ENCODE assay signal across 24 cellular contexts in genomic region chr12:68411371-68411770, GRCh38.
DNase-seq lines count a peak whose midpoint lies in the region; FAIRE-seq and TF ChIP-seq lines count a peak whose summit lies in the region.
"Had no signal": no experiment of that assay in that cellular context is flagged by ENCODE, and none has a peak within 500 bp of the region (broad histone marks: within the 10 kb centered on the region; RNA-seq: fewer than 3 reads in every experiment).

No MANE protein-coding gene starts in this region.

- TF ChIP-seq EP300 in H1 (IDR thresholded peaks at IDR 0.05; ENCODE audit: borderline replicate concordance in 1 of 2, low read depth in 2 of 2, low read length in 2 of 2) (no peak), stomach (IDR thresholded peaks at IDR 0.05) (no peak)

- no peak overlapping the region for H4K91ac ChIP-seq in H1 (replicated peaks; ENCODE audit: insufficient read length, low read length)
- H4K91ac ChIP-seq in neuronal stem cell (ENCODE audit: low read depth, low read length, poor library complexity) = no peak overlapping the region

- no peak overlapping the region for H3K18ac ChIP-seq in H1 (ENCODE audit: extremely low read depth, low read length)
- H3K18ac ChIP-seq in neuronal stem cell (ENCODE audit: low read length) = peak overlapping the region; percentile 38

- H2BK15ac ChIP-seq in H1 (ENCODE audit: low read length) = no peak overlapping the region
- H2BK15ac ChIP-seq in neuronal stem cell (ENCODE audit: low read length) = peak overlapping the region; percentile 37

- no peaks in the 10 kb centered on the region for H3K9me3 Mint-ChIP-seq in chondrocyte (ENCODE audit: low read depth)
- H3K9me3 Mint-ChIP-seq: CD4-positive, CD25-positive, alpha-beta regulatory T cell had no signal

- POLR2A ChIA-PET in H1 (lab: Charles Lee; ENCODE audit: partially characterized antibody) = no interaction called here

- no peak overlapping the region for H3K27ac ChIP-seq in BLaER1
- H3K27ac ChIP-seq in H1 (ENCODE audit: low read depth, low read length) = no peak overlapping the region
- H3K27ac ChIP-seq in neuronal stem cell (replicated peaks; ENCODE audit: low read length) = no peak overlapping the region
- H3K27ac ChIP-seq in stomach = no peak overlapping the region
- H3K27ac ChIP-seq: 22Rv1 had no signal

- no peak overlapping the region for H3K27ac Mint-ChIP-seq in chondrocyte (ENCODE audit: unreplicated experiment)
- H3K27ac Mint-ChIP-seq: B cell; CD4-positive, CD25-positive, alpha-beta regulatory T cell had no signal

- H3K4me1 ChIP-seq in BLaER1 = peaks cover 7% of the 10 kb centered on the region
- peaks cover 0 to 4% (median 0%) of the 10 kb centered on the region in 4 experiments; a peak in 1 of 7 replicates for H3K4me1 ChIP-seq in H1 (replicated peaks in 1 of 4; ENCODE audit: control insufficient read depth in 3 of 4, insufficient read depth in 4 of 4, low read length in 3 of 4)
- H3K4me1 ChIP-seq in neuronal stem cell (ENCODE audit: control insufficient read depth in 2 of 2, insufficient read depth in 1 of 2, low read depth in 1 of 2, low read length in 2 of 2) = peaks cover 0 to 1% of the 10 kb centered on the region in 2 donors
- peaks cover under 1 to 10% (median 6%) of the 10 kb centered on the region in 4 donors for H3K4me1 ChIP-seq in stomach

- DNase-seq in NCI-H69 (lab: John Stamatoyannopoulos, UW) (peak; percentile 1), H1 (ENCODE audit: low read depth in 1 of 2, low spot score in 2 of 2) (no peak), neuronal stem cell (ENCODE audit: low spot score) (no peak), stomach (no peak), chondrocyte (ENCODE audit: low spot score) (no peak)
- no peak for DNase-seq in stimulated activated CD4-positive, alpha-beta T cell treated with anti-CD3 and anti-CD28 coated beads, Interleukin-15, amount 100 ng/mL, for 24 hours
- no peak for DNase-seq in activated T-cell treated with anti-CD3 and anti-CD28 coated beads, Interleukin-2, amount 50 U/mL, for 1 hour
- DNase-seq: CD4-positive, CD25-positive, alpha-beta regulatory T cell; DMS153; DND-41; MM.1S; NCI-H1417; NCI-H1694; NCI-H2029 treated with DMSO at 0.1 percent for 48 hours; NCI-H446 treated with DMSO at 0.1 percent for 48 hours; NCI-H526; SIG-M5; SK-N-SH had no signal

- H3K36me3 ChIP-seq in BLaER1 (no peaks in the 10 kb centered on the region), H1 (ENCODE audit: control insufficient read depth in 2 of 4, insufficient read depth in 4 of 4, low read length in 3 of 4) (no peaks in the 10 kb centered on the region), neuronal stem cell (replicated peaks in 1 of 2; ENCODE audit: control insufficient read depth in 2 of 2, insufficient read depth in 2 of 2, low read length in 2 of 2) (no peaks in the 10 kb centered on the region), stomach (no peaks in the 10 kb centered on the region)

- H4K8ac ChIP-seq in H1 (ENCODE audit: extremely low read depth, insufficient read depth, low read length) (no peak overlapping the region), neuronal stem cell (ENCODE audit: low read depth, low read length) (no peak overlapping the region)

- H3K36me3 Mint-ChIP-seq in chondrocyte (ENCODE audit: low read depth) = no peaks in the 10 kb centered on the region
- H3K36me3 Mint-ChIP-seq: CD4-positive, CD25-positive, alpha-beta regulatory T cell had no signal

- peaks cover 11% of the 10 kb centered on the region for H3K4me1 Mint-ChIP-seq in chondrocyte (ENCODE audit: low read depth)

- no peaks in the 10 kb centered on the region for H3K9me3 ChIP-seq in BLaER1
- H3K9me3 ChIP-seq in H1 (ENCODE audit: insufficient read depth in 2 of 2, low read depth in 1 of 2, low read length in 1 of 2) = no peaks in the 10 kb centered on the region
- peaks cover 0 to 2% of the 10 kb centered on the region in 2 donors for H3K9me3 ChIP-seq in neuronal stem cell (replicated peaks in 1 of 2; ENCODE audit: control insufficient read depth in 2 of 2, insufficient read depth in 1 of 2, low read depth in 1 of 2, low read length in 2 of 2)
- H3K9me3 ChIP-seq in stomach = no peaks in the 10 kb centered on the region
- H3K9me3 ChIP-seq: SK-N-SH had no signal

- no peaks in the 10 kb centered on the region for H3K23me2 ChIP-seq in H1 (ENCODE audit: low read depth, low read length)

- FAIRE-seq in H1 (lab: Jason Lieb, UNC) = no peak
- FAIRE-seq: GM19239, H54, HepG2 had no signal

- 90% methylated on average over 7 of the region's 9 CpGs; no CpG with 5 or more reads in 1 of the 2 experiments for WGBS in H1 (ENCODE audit: extremely low coverage in 1 of 2, insufficient coverage in 1 of 2, insufficient read length in 1 of 2, insufficient replicate concordance in 2 of 2, low coverage in 1 of 2, low lambda C conversion rate in 2 of 2, missing lambda C conversion rate in 1 of 2), 2 experiments
- no CpG with 5 or more reads among the region's 9 CpGs for WGBS in neuronal stem cell (ENCODE audit: extremely low coverage in 2 of 2, insufficient read length in 2 of 2, insufficient replicate concordance in 1 of 2), 2 donors
- WGBS in stomach, 5 donors = 87 to 95% (median 93%) methylated on average over 9 of the region's 9 CpGs

- H4K20me1 ChIP-seq in BLaER1 (no peaks in the 10 kb centered on the region), H1 (replicated peaks in 1 of 2; ENCODE audit: control insufficient read depth in 1 of 2, insufficient read depth in 2 of 2, low read length in 2 of 2) (no peaks in the 10 kb centered on the region)

- no peak overlapping the region for H3K56ac ChIP-seq in H1 (replicated peaks; ENCODE audit: insufficient read length, low read depth, low read length)

- no peak overlapping the region for H3K4me3 ChIP-seq in BLaER1
- no peak overlapping the region for H3K4me3 ChIP-seq in H1 (ENCODE audit: extremely low read depth in 1 of 4, insufficient read depth in 2 of 4, low read depth in 3 of 4, low read length in 4 of 4)
- H3K4me3 ChIP-seq in neuronal stem cell (ENCODE audit: low read length in 2 of 2) = no peak overlapping the region
- no peak overlapping the region for H3K4me3 ChIP-seq in stomach

- no peak overlapping the region for H3K14ac ChIP-seq in H1 (ENCODE audit: insufficient read length)
- H3K14ac ChIP-seq in neuronal stem cell (ENCODE audit: low read length) = no peak overlapping the region

- H3K4me2 ChIP-seq in BLaER1 (peak overlapping the region; percentile 0; the same call in 1 of the 2 replicates), H1 (ENCODE audit: insufficient read depth in 1 of 2, low read depth in 2 of 2, low read length in 2 of 2) (no peak overlapping the region), neuronal stem cell (ENCODE audit: insufficient read depth, low read length, poor library complexity, severe bottlenecking) (no peak overlapping the region)
- H3K4me2 ChIP-seq: SK-N-SH had no signal

- H2BK120ac ChIP-seq in H1 (replicated peaks; ENCODE audit: low read depth, low read length) (no peak overlapping the region), neuronal stem cell (ENCODE audit: low read depth, low read length) (peak overlapping the region; percentile 61)

- no peak for TF ChIP-seq POLR2A in H1 (IDR thresholded peaks at IDR 0.05; ENCODE audit: control extremely low read depth in 1 of 2, low read depth in 2 of 2, low read length in 2 of 2)
- TF ChIP-seq POLR2A in stomach (IDR thresholded peaks at IDR 0.05) = no peak

- no peaks in the 10 kb centered on the region for H3K27me3 Mint-ChIP-seq in chondrocyte (ENCODE audit: low read depth)

- no peak for TF ChIP-seq RAD21 in H1 (IDR thresholded peaks at IDR 0.05 in 1 of 2, conservative IDR thresholded peaks at IDR 0.05 in 1 of 2; ENCODE audit: low read depth in 2 of 2, low read length in 2 of 2)

- no peaks in the 10 kb centered on the region for H3K79me2 ChIP-seq in H1 (ENCODE audit: control insufficient read depth in 1 of 2, insufficient read depth in 2 of 2, low read length in 2 of 2)

- intact Hi-C loops in stomach (cut with DNase I; ENCODE audit: low total_unique reads) = no loop called here

- H3K79me1 ChIP-seq in H1 (ENCODE audit: low read depth, low read length) (no peaks in the 10 kb centered on the region), neuronal stem cell (ENCODE audit: low read depth, low read length) (no peaks in the 10 kb centered on the region)

- H3K4me3 Mint-ChIP-seq in chondrocyte (ENCODE audit: unreplicated experiment) = no peak overlapping the region
- H3K4me3 Mint-ChIP-seq: B cell; CD4-positive, CD25-positive, alpha-beta regulatory T cell had no signal

- H2AFZ ChIP-seq in H1 (ENCODE audit: low read length) (0 out of 2 replicates have a peak overlapping the region, but pooled peaks have one; percentile 54), neuronal stem cell (ENCODE audit: low read length) (peak overlapping the region; percentile 57)

- CTCF ChIA-PET in H1 (lab: Charles Lee; ENCODE audit: partially characterized antibody) = interaction anchor here (1.4 kb wide), 1 partner anchor 9 kb away, joined by 5 read pairs; no protein-coding TSS in a partner anchor

- H2BK12ac ChIP-seq in H1 (ENCODE audit: low read depth, low read length) = no peak overlapping the region
- no peak overlapping the region for H2BK12ac ChIP-seq in neuronal stem cell (ENCODE audit: low read length)

- H2BK5ac ChIP-seq in H1 (ENCODE audit: low read depth, low read length) (0 out of 2 replicates have a peak overlapping the region, but pooled peaks have one; percentile 12), neuronal stem cell (ENCODE audit: low read length) (no peak overlapping the region)

- no peaks in the 10 kb centered on the region for H3K27me3 ChIP-seq in BLaER1
- H3K27me3 ChIP-seq in H1 (replicated peaks in 1 of 4; ENCODE audit: control insufficient read depth in 3 of 4, extremely low read depth in 1 of 4, insufficient read depth in 3 of 4, low read length in 3 of 4) = no peaks in the 10 kb centered on the region
- H3K27me3 ChIP-seq in neuronal stem cell (ENCODE audit: control insufficient read depth in 3 of 3, insufficient read depth in 3 of 3, low read depth in 1 of 3, low read length in 3 of 3) = peaks cover 0 to 3% (median 1%) of the 10 kb centered on the region in 3 experiments
- H3K27me3 ChIP-seq in stomach = no peaks in the 10 kb centered on the region

- no peak overlapping the region for H2BK20ac ChIP-seq in H1 (ENCODE audit: low read length)

- no peak overlapping the region for H4K5ac ChIP-seq in H1 (ENCODE audit: insufficient read length, low read depth, low read length)

- H2AK5ac ChIP-seq in H1 (ENCODE audit: low read depth, low read length) (no peak overlapping the region), neuronal stem cell (ENCODE audit: low read depth, low read length) (no peak overlapping the region)

- H3K9ac ChIP-seq in BLaER1 (no peak overlapping the region), H1 (replicated peaks in 1 of 4; ENCODE audit: extremely low read depth in 1 of 4, low read depth in 3 of 4, low read length in 3 of 4) (no peak overlapping the region), neuronal stem cell (ENCODE audit: low read depth, low read length, poor library complexity) (no peak overlapping the region)
- H3K9ac ChIP-seq: SK-N-SH had no signal

- H3K4ac ChIP-seq in H1 (replicated peaks; ENCODE audit: insufficient read length, low read depth, low read length) (no peak overlapping the region), neuronal stem cell (ENCODE audit: low read length) (no peak overlapping the region)

- no peak overlapping the region for H3K23ac ChIP-seq in H1 (ENCODE audit: insufficient read length)
- no peak overlapping the region for H3K23ac ChIP-seq in neuronal stem cell (ENCODE audit: low read depth, low read length, poor library complexity)

- no peak for TF ChIP-seq CTCF in H1 (IDR thresholded peaks at IDR 0.05; ENCODE audit: control extremely low read depth in 1 of 3, insufficient read depth in 1 of 3, low read depth in 1 of 3, low read length in 3 of 3)
- no peak for TF ChIP-seq CTCF in stomach (IDR thresholded peaks at IDR 0.05)
- TF ChIP-seq CTCF in chondrocyte (IDR thresholded peaks at IDR 0.05) = no peak
